ENCODE assay signal across 14 cellular contexts in the genomic region with DNA sequence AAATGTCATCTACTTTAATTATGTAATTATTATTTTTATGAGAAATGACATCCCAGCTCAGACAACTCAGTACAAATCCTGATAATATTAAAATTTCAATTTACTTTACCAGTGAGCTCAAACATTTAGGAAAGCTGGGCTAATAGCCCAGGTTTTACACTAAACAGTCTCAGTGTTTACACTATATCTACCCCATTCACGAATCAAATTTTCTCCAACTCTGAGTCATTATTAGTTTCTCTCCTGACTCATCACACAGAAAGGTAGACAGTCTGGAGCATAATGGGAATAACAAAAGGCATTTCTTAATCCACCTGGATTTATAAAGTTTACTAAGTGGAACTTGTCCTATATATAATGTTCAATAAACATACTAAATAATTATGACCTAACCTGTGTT. TPM values are rescaled to one million over a fixed set of nuclear protein-coding genes. Genes with fewer than 3 reads are reported as not detected.
A peak's percentile ranks its signal among the peaks of the same experiment; 100 is the strongest.
DNase-seq lines count a peak whose midpoint lies in the region; ATAC-seq lines count a peak whose summit lies in the region.
"Had no signal": no experiment of that assay in that cellular context is flagged by ENCODE, and none has a peak within 500 bp of the region (broad histone marks: within the 10 kb centered on the region; RNA-seq: fewer than 3 reads in every experiment).

No MANE protein-coding gene starts in this region.

- WGBS in GM23248 (ENCODE audit: low coverage in 1 of 2, low lambda C conversion rate in 2 of 2, missing lambda C conversion rate in 2 of 2), 2 experiments: 0% methylated on average over 1 of the region's 1 CpG

- H3K4me2 ChIP-seq in GM23248 (ENCODE audit: unreplicated experiment): peak overlapping the region; percentile 93

- no peak overlapping the region for H3K9ac ChIP-seq in GM23248

- in situ Hi-C loops in GM23248 (cut with MboI): no loop called here

- no peaks in the 10 kb centered on the region for H3K27me3 ChIP-seq in GM23248 (replicated peaks; ENCODE audit: insufficient read depth)
- no peaks in the 10 kb centered on the region for H3K27me3 ChIP-seq in MG63
- H3K27me3 ChIP-seq: SJCRH30 had no signal

- peak overlapping the region; percentile 84; the same call in 1 of the 2 replicates for H3K4me3 ChIP-seq in GM23248
- H3K4me3 ChIP-seq in MG63: no peak overlapping the region
- H3K4me3 ChIP-seq: SJCRH30 had no signal

- ATAC-seq in esophagus mucosa: peak; percentile 75
- no peak for ATAC-seq in HG02759 (IDR thresholded peaks at IDR 0.05; ENCODE audit: unreplicated experiment)
- ATAC-seq in HG03439 (IDR thresholded peaks at IDR 0.05; ENCODE audit: unreplicated experiment): no peak
- ATAC-seq: stimulated activated naive B cell treated with anti-CD40 and anti-IgM and Interleukin-4, amounts not matched to agents 10 μg/mL and 1 μg/mL and 100 μg/mL, for 72 hours had no signal

- peaks cover 99% of the 10 kb centered on the region for H3K79me2 ChIP-seq in GM23248 (ENCODE audit: insufficient read depth)

- peak; percentile 76 for DNase-seq in GM23248
- DNase-seq in RKO (ENCODE audit: low spot score): peak; percentile 55
- DNase-seq in renal cortical epithelial cell (ENCODE audit: low read depth): peak; percentile 90
- DNase-seq in MG63: no peak
- DNase-seq in NCI-H526 (lab: John Stamatoyannopoulos, UW): no peak
- DNase-seq: foreskin melanocyte; KG1; NCI-H2171; SJCRH30; stimulated activated CD4-positive, alpha-beta T cell treated with anti-CD3 and anti-CD28 coated beads, Interleukin-2, amount 100 ng/mL, for 24 hours; stimulated activated naive B cell treated with anti-CD40 and anti-IgM and Interleukin-4, amounts not matched to agents 10 μg/mL and 1 μg/mL and 100 μg/mL, for 72 hours had no signal

- H2AFZ ChIP-seq in GM23248: no peak overlapping the region

- peaks cover 39% of the 10 kb centered on the region for H3F3A ChIP-seq in GM23248 (ENCODE audit: insufficient read depth)

- H3K4me1 ChIP-seq in GM23248 (ENCODE audit: insufficient read depth): peaks cover 45% of the 10 kb centered on the region
- H3K4me1 ChIP-seq: SJCRH30 had no signal

- no peaks in the 10 kb centered on the region for H3K9me3 ChIP-seq in GM23248 (ENCODE audit: low read depth)
- no peaks in the 10 kb centered on the region for H3K9me3 ChIP-seq in MG63
- H3K9me3 ChIP-seq: SJCRH30 had no signal

- peak overlapping the region; percentile 21 for H3K27ac ChIP-seq in GM23248
- H3K27ac ChIP-seq: SJCRH30 had no signal

- H3K36me3 ChIP-seq in GM23248 (ENCODE audit: low read depth) (peaks cover 6% of the 10 kb centered on the region), MG63 (peaks cover 25% of the 10 kb centered on the region)

- H3K9me2 ChIP-seq in GM23248 (ENCODE audit: insufficient read depth): no peaks in the 10 kb centered on the region

- H4K20me1 ChIP-seq in GM23248 (ENCODE audit: insufficient read depth): no peaks in the 10 kb centered on the region

RNA-seq across cellular contexts. Expression of a gene that starts 5.7 kb away (rescaled TPM):
- total RNA-seq in GM23248 (2014; rRNA removed; shearing (Covaris generic)): 53.2 and 62.6 TPM in 2 replicates
- polyA plus RNA-seq in GM23248 (2016; fragmentation: Nextera tagmentation; extraction: Ambion mirVana): 53.9 and 54.4 TPM in 2 replicates
- total RNA-seq in esophagus mucosa (55.9 TPM), renal cortical epithelial cell (68.9 and 122 TPM in 2 replicates)
- 25.5 and 80.3 TPM in 2 replicates for total RNA-seq in MG63 (2014; rRNA removed; shearing (Covaris generic); ENCODE audit: low replicate concordance)

Comparison
In these comparisons a context has a peak if more than half of its experiments do, and no peak if none do; other contexts are left out.
1. DNase-seq: peak in GM23248 (single experiment), RKO (single experiment) and renal cortical epithelial cell (single experiment); none in MG63 (single experiment) and NCI-H526 (0 of 2).